In genomic region chr5:88660947-88661869, GRCh38 we compare ENCODE assay signal across 8 cellular contexts.
DNase-seq lines count a peak whose midpoint lies in the region; ATAC-seq and TF ChIP-seq lines count a peak whose summit lies in the region.

No MANE protein-coding gene starts in this region.

- no peak for TF ChIP-seq POLR2A in stomach (IDR thresholded peaks at IDR 0.05)

- no peak overlapping the region for H3K9ac ChIP-seq in HUES48 (ENCODE audit: low read depth, low read length)

- peaks cover 62% of the 10 kb centered on the region for H3K4me1 ChIP-seq in HUES48 (ENCODE audit: control insufficient read depth, insufficient read depth, low read length)
- peaks cover 14 to 22% (median 16%) of the 10 kb centered on the region in 4 donors for H3K4me1 ChIP-seq in stomach

- intact Hi-C loops in stomach (cut with DNase I; ENCODE audit: low total_unique reads): no loop called here

- TF ChIP-seq CTCF in cardiac fibroblast (IDR thresholded peaks at IDR 0.05; ENCODE audit: low read depth, low read length): no peak
- TF ChIP-seq CTCF in stomach (IDR thresholded peaks at IDR 0.05): no peak

- ATAC-seq in GM21723 (IDR thresholded peaks at IDR 0.05; ENCODE audit: unreplicated experiment): peak; percentile 76

- WGBS in stomach, 5 donors: 1 to 4% (median 2%) methylated on average over 13 to 53 of the region's 53 CpGs

- DNase-seq in activated effector memory CD4-positive, alpha-beta T cell treated with anti-CD3 and anti-CD28 coated beads, Interleukin-2, amount 50 U/mL, for 16 hours: peak; percentile 67
- no peak for DNase-seq in activated effector memory CD4-positive, alpha-beta T cell treated with Interleukin-2 at 50 U/mL for 16 hours
- DNase-seq in OCI-M1 (lab: John Stamatoyannopoulos, UW) (peak; percentile 87), cardiac fibroblast (ENCODE audit: low read depth in 2 of 2) (peak; percentile 69 to 74), islet precursor cell (peak; percentile 99), stomach (no peak)

- H3K9me3 ChIP-seq in HUES48 (ENCODE audit: control insufficient read depth, insufficient read depth, low read length) (no peaks in the 10 kb centered on the region), stomach (peaks cover 0 to 5% (median 2%) of the 10 kb centered on the region in 4 donors)

- H3K4me3 ChIP-seq in HUES48 (ENCODE audit: low read depth, low read length) (peak overlapping the region; percentile 58), cardiac fibroblast (replicated peaks in 1 of 2; ENCODE audit: low read depth in 2 of 2, low read length in 2 of 2) (peak overlapping the region; percentile 35 to 48), stomach (peak overlapping the region; percentile 35 to 54 (median 42))

- H3K27me3 ChIP-seq in HUES48 (ENCODE audit: control insufficient read depth, insufficient read depth, low read length): peaks cover 89% of the 10 kb centered on the region
- peaks cover 23 to 90% (median 69%) of the 10 kb centered on the region in 3 donors for H3K27me3 ChIP-seq in stomach

- TF ChIP-seq EP300 in stomach (IDR thresholded peaks at IDR 0.05): no peak

- no peaks in the 10 kb centered on the region for H3K36me3 ChIP-seq in HUES48 (ENCODE audit: control insufficient read depth, insufficient read depth, low read length)
- H3K36me3 ChIP-seq in stomach: no peaks in the 10 kb centered on the region

- peak overlapping the region; percentile 16 for H3K27ac ChIP-seq in HUES48 (ENCODE audit: low read depth, low read length)
- no peak overlapping the region for H3K27ac ChIP-seq in stomach

Comparison
In these comparisons a context has a peak if more than half of its experiments do, and no peak if none do; other contexts are left out.
1. DNase-seq: peak in activated effector memory CD4-positive, alpha-beta T cell treated with anti-CD3 and anti-CD28 coated beads, Interleukin-2, amount 50 U/mL, for 16 hours (single experiment), OCI-M1 (single experiment), cardiac fibroblast (2 of 2) and islet precursor cell (single experiment); none in activated effector memory CD4-positive, alpha-beta T cell treated with Interleukin-2 at 50 U/mL for 16 hours (single experiment) and stomach (single experiment).
2. Peak in every context shown above with its lines, with median percentiles within 50 percentile points of each other: H3K4me3 ChIP-seq.